In genomic region chr16:80852261-80852872, GRCh38 we compare ENCODE assay signal across 9 cellular contexts. TPM values are rescaled to one million over a fixed set of nuclear protein-coding genes. Genes with fewer than 3 reads are reported as not detected.
DNase-seq lines count a peak whose midpoint lies in the region; ATAC-seq and TF ChIP-seq lines count a peak whose summit lies in the region.
"Had no signal": no experiment of that assay in that cellular context is flagged by ENCODE, and none has a peak within 500 bp of the region (broad histone marks: within the 10 kb centered on the region; RNA-seq: fewer than 3 reads in every experiment).

No MANE protein-coding gene starts in this region.

- no peaks in the 10 kb centered on the region for H3K27me3 ChIP-seq in GM23248 (replicated peaks; ENCODE audit: insufficient read depth)

- H3K4me2 ChIP-seq in GM23248 (ENCODE audit: unreplicated experiment): no peak overlapping the region

- H3K9me2 ChIP-seq in GM23248 (ENCODE audit: insufficient read depth): no peaks in the 10 kb centered on the region

- H3F3A ChIP-seq in GM23248 (ENCODE audit: insufficient read depth): no peaks in the 10 kb centered on the region

- no peaks in the 10 kb centered on the region for H3K36me3 ChIP-seq in GM23248 (ENCODE audit: low read depth)

- no peak overlapping the region for H2AFZ ChIP-seq in GM23248

- no peak overlapping the region for H3K27ac ChIP-seq in GM23248
- no peak overlapping the region for H3K27ac ChIP-seq in substantia nigra (ENCODE audit: low read depth, low read length, poor library complexity, severe bottlenecking)

- POLR2A ChIA-PET in WTC11 (lab: Charles Lee): no interaction called here

- H3K27me3 Mint-ChIP-seq in WTC11 (ENCODE audit: low read depth): no peaks in the 10 kb centered on the region

- H3K4me3 ChIP-seq in AG10803 (ENCODE audit: low read length): no peak overlapping the region
- no peak overlapping the region for H3K4me3 ChIP-seq in GM23248

- no peaks in the 10 kb centered on the region for H3K9me3 ChIP-seq in GM23248 (ENCODE audit: low read depth)

- no peaks in the 10 kb centered on the region for H3K4me1 Mint-ChIP-seq in WTC11
- H3K4me1 Mint-ChIP-seq: activated naive CD4-positive, alpha-beta T cell treated with anti-CD3 and anti-CD28 coated beads, Interleukin-2, amount 50 U/mL, for 24 hours had no signal

- H3K4me3 Mint-ChIP-seq in WTC11: no peak overlapping the region
- H3K4me3 Mint-ChIP-seq: activated naive CD4-positive, alpha-beta T cell treated with anti-CD3 and anti-CD28 coated beads, Interleukin-2, amount 50 U/mL, for 24 hours had no signal

- H3K9me3 Mint-ChIP-seq in WTC11: no peaks in the 10 kb centered on the region
- H3K9me3 Mint-ChIP-seq: activated naive CD4-positive, alpha-beta T cell treated with anti-CD3 and anti-CD28 coated beads, Interleukin-2, amount 50 U/mL, for 24 hours had no signal

- WGBS in GM23248 (ENCODE audit: low coverage in 1 of 2, low lambda C conversion rate in 2 of 2, missing lambda C conversion rate in 2 of 2), 2 experiments: 69 to 73% methylated on average over 5 of the region's 5 CpGs

- H3K36me3 Mint-ChIP-seq in WTC11: no peaks in the 10 kb centered on the region
- H3K36me3 Mint-ChIP-seq: activated naive CD4-positive, alpha-beta T cell treated with anti-CD3 and anti-CD28 coated beads, Interleukin-2, amount 50 U/mL, for 24 hours had no signal

- DNase-seq in AG10803 (ENCODE audit: low read depth): peak; percentile 29
- peak; percentile 43 for DNase-seq in GM23248
- DNase-seq in WTC11 (ENCODE audit: low spot score): peak; percentile 68
- peak; percentile 71 for DNase-seq in islet precursor cell
- no peak for DNase-seq in NCI-H446 treated with DMSO at 0.1 percent for 48 hours (lab: John Stamatoyannopoulos, UW)
- DNase-seq in NCI-H1105 (lab: John Stamatoyannopoulos, UW): no peak
- no peak for DNase-seq in substantia nigra (lab: John Stamatoyannopoulos, UW)

- ATAC-seq in WTC11: peak; percentile 74
- ATAC-seq in GM19455 (IDR thresholded peaks at IDR 0.05; ENCODE audit: unreplicated experiment): no peak

- TF ChIP-seq CTCF in AG10803 (conservative IDR thresholded peaks at IDR 0.05; ENCODE audit: low read length) (peak; percentile 51), WTC11 (IDR thresholded peaks at IDR 0.05) (peak; percentile 61; the same call in 1 of the 2 replicates)

- in situ Hi-C loops in GM23248 (cut with MboI): no loop called here

- no peak overlapping the region for H3K9ac ChIP-seq in GM23248

- H3K27ac Mint-ChIP-seq in WTC11: no peak overlapping the region
- H3K27ac Mint-ChIP-seq: activated naive CD4-positive, alpha-beta T cell treated with anti-CD3 and anti-CD28 coated beads, Interleukin-2, amount 50 U/mL, for 24 hours had no signal

- no peaks in the 10 kb centered on the region for H3K79me2 ChIP-seq in GM23248 (ENCODE audit: insufficient read depth)

- CTCF ChIA-PET in WTC11 (lab: Charles Lee): interaction anchor here (1.2 to 2.1 kb wide), 3 partner anchors 325 to 327 kb away, joined by 4 to 9 read pairs (median 5); no protein-coding TSS in a partner anchor

- no peaks in the 10 kb centered on the region for H3K4me1 ChIP-seq in GM23248 (ENCODE audit: insufficient read depth)

- H4K20me1 ChIP-seq in GM23248 (ENCODE audit: insufficient read depth): no peaks in the 10 kb centered on the region

TF ChIP-seq in WTC11, 78 proteins besides CTCF, POLR2A, EP300 and RAD21:
- TF ChIP-seq GRHL2 (CRISPR knock-in tag; IDR thresholded peaks at IDR 0.05; ENCODE audit: insufficient replicate concordance, severe bottlenecking): no peak
- no peak for TF ChIP-seq FOXP1 (CRISPR knock-in tag; IDR thresholded peaks at IDR 0.05; ENCODE audit: borderline replicate concordance)
- no peak for TF ChIP-seq HMGA2 (CRISPR knock-in tag; IDR thresholded peaks at IDR 0.05)
- no peak for TF ChIP-seq ZNF281 (CRISPR knock-in tag; IDR thresholded peaks at IDR 0.05)
- no peak for TF ChIP-seq ZNF532 (CRISPR knock-in tag; IDR thresholded peaks at IDR 0.05; ENCODE audit: borderline replicate concordance)
- TF ChIP-seq NR1H2 (CRISPR knock-in tag; IDR thresholded peaks at IDR 0.05): no peak
- TF ChIP-seq IRF1 (CRISPR knock-in tag; IDR thresholded peaks at IDR 0.05): no peak
- no peak for TF ChIP-seq USF2 (CRISPR knock-in tag; IDR thresholded peaks at IDR 0.05)
- no peak for TF ChIP-seq EMX1 (CRISPR knock-in tag; IDR thresholded peaks at IDR 0.05)
- no peak for TF ChIP-seq TP53 (CRISPR knock-in tag; IDR thresholded peaks at IDR 0.05)
- no peak for TF ChIP-seq ZBTB21 (CRISPR knock-in tag; IDR thresholded peaks at IDR 0.05; ENCODE audit: borderline replicate concordance)
- TF ChIP-seq ELF4 (CRISPR knock-in tag; IDR thresholded peaks at IDR 0.05; ENCODE audit: low read depth): no peak
- TF ChIP-seq SMAD4 (CRISPR knock-in tag; IDR thresholded peaks at IDR 0.05): no peak

RNA-seq across cellular contexts. Expression of gene CDYL2, which starts 48.0 kb away (rescaled TPM):
- total RNA-seq in GM23248 (2014; rRNA removed; shearing (Covaris generic)): 5.2 and 15.7 TPM in 2 replicates
- 1.9 and 2.1 TPM in 2 replicates for polyA plus RNA-seq in GM23248 (2016; fragmentation: Nextera tagmentation; extraction: Ambion mirVana)
- 4.3 to 8.2 TPM (median 5.4 TPM) in 3 replicates for total RNA-seq in WTC11 (2021)

Comparison
In these comparisons a context has a peak if more than half of its experiments do, and no peak if none do; other contexts are left out.
1. DNase-seq: peak in AG10803 (single experiment), GM23248 (single experiment), WTC11 (single experiment) and islet precursor cell (single experiment); none in NCI-H446 treated with DMSO at 0.1 percent for 48 hours (single experiment), NCI-H1105 (single experiment) and substantia nigra (0 of 49).